ENCODE assay signal across 4 cellular contexts in the genomic region with DNA sequence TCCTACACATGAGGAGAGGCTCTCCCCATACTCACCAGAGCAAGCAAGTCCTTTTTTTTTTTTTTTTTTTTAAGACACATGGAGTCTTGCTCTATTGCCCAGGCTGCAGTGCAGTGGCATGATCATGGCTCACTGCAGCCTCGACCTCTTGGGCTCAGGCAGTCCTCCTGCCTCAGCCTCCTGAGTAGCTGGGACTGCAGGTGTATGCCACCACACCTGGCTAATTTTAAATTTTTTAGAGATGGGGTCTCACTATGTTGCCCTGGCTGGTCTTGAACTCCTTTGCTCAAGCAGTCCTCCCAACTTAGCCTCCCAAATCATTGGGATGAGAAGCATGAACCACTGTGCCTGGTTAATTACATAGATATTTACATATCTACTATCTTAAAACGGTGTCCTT. TPM values are rescaled to one million over a fixed set of nuclear protein-coding genes. Genes with fewer than 3 reads are reported as not detected.
"Had no signal": no experiment of that assay in that cellular context is flagged by ENCODE, and none has a peak within 500 bp of the region (broad histone marks: within the 10 kb centered on the region; RNA-seq: fewer than 3 reads in every experiment).

No MANE protein-coding gene starts in this region.

RNA-seq across cellular contexts. Expression of a gene that starts 42.2 kb away (rescaled TPM):
- total RNA-seq: lower lobe of right lung, prostate gland, subcutaneous adipose tissue, ureter had no signal
